ENCODE assay signal across 16 cellular contexts in genomic region chr11:2655320-2655719, GRCh38. TPM values are rescaled to one million over a fixed set of nuclear protein-coding genes. Genes with fewer than 3 reads are reported as not detected.
DNase-seq lines count a peak whose midpoint lies in the region; TF ChIP-seq lines count a peak whose summit lies in the region.
"Had no signal": no experiment of that assay in that cellular context is flagged by ENCODE, and none has a peak within 500 bp of the region (broad histone marks: within the 10 kb centered on the region; RNA-seq: fewer than 3 reads in every experiment).

No MANE protein-coding gene starts in this region.

- H3K9me3 Mint-ChIP-seq in dendritic cell treated with granulocyte-macrophage colony-stimulating factor and Interleukin-4, amounts not matched to agents 40 ng/mL and 50 ng/mL, for 4 days, result peaks cover 24% of the 10 kb centered on the region
- H3K9me3 Mint-ChIP-seq: CD4-positive, alpha-beta T cell had no signal

- peak; percentile 2 for DNase-seq in AG08396 (ENCODE audit: low spot score)
- DNase-seq in GM13977 (ENCODE audit: low spot score), result peak; percentile 3
- peak; percentile 49 for DNase-seq in mesenteric fat pad (ENCODE audit: low spot score)
- DNase-seq in G401 (ENCODE audit: low spot score), result no peak
- no peak for DNase-seq in GDM1 (lab: John Stamatoyannopoulos, UW)
- DNase-seq in NK-92 treated with Interleukin-12 subunit alpha and Interleukin-12 subunit beta, amount 100 ng/mL, for 24 hours (lab: John Stamatoyannopoulos, UW), result no peak
- DNase-seq: Caco-2; CD4-positive, alpha-beta T cell; DMS 273 treated with DMSO at 0.1 percent for 48 hours; DMS79 treated with DMSO at 0.1 percent for 48 hours; Kasumi-1; NCI-H1694; NCI-H2081; PC-3; Right ventricle myocardium superior had no signal

- TF ChIP-seq CTCF in GM13977 (IDR thresholded peaks at IDR 0.05; ENCODE audit: extremely low read depth, insufficient read depth, missing control alignments), result no peak

- H3K36me3 Mint-ChIP-seq in dendritic cell treated with granulocyte-macrophage colony-stimulating factor and Interleukin-4, amounts not matched to agents 40 ng/mL and 50 ng/mL, for 4 days (ENCODE audit: low read depth), result peaks cover 63% of the 10 kb centered on the region

- intact Hi-C loops in dendritic cell treated with granulocyte-macrophage colony-stimulating factor and Interleukin-4, amounts not matched to agents 40 ng/mL and 50 ng/mL, for 4 days (cut with micrococcal nuclease), result no loop called here

- in situ Hi-C loops in GM13977 (cut with MboI; ENCODE audit: low pct_unique_long_range_greater_than_20kb, low sequenced_read_pairs, unreplicated experiment), result no loop called here
- in situ Hi-C loops in G401 (cut with HindIII; ENCODE audit: low sequenced_read_pairs), result no loop called here

- peaks cover 41% of the 10 kb centered on the region for H3K4me1 Mint-ChIP-seq in dendritic cell treated with granulocyte-macrophage colony-stimulating factor and Interleukin-4, amounts not matched to agents 40 ng/mL and 50 ng/mL, for 4 days (ENCODE audit: low read depth)

- peaks cover 3% of the 10 kb centered on the region for H3K27me3 Mint-ChIP-seq in dendritic cell treated with granulocyte-macrophage colony-stimulating factor and Interleukin-4, amounts not matched to agents 40 ng/mL and 50 ng/mL, for 4 days
- H3K27me3 Mint-ChIP-seq: CD4-positive, alpha-beta T cell had no signal

- no peak overlapping the region for H3K4me3 Mint-ChIP-seq in dendritic cell treated with granulocyte-macrophage colony-stimulating factor and Interleukin-4, amounts not matched to agents 40 ng/mL and 50 ng/mL, for 4 days
- H3K4me3 Mint-ChIP-seq: CD4-positive, alpha-beta T cell had no signal

- peak overlapping the region; percentile 65 for H3K27ac Mint-ChIP-seq in dendritic cell treated with granulocyte-macrophage colony-stimulating factor and Interleukin-4, amounts not matched to agents 40 ng/mL and 50 ng/mL, for 4 days
- H3K27ac Mint-ChIP-seq: CD4-positive, alpha-beta T cell had no signal

RNA-seq across cellular contexts. Expression of gene KCNQ1OT1, which starts 44.5 kb away (rescaled TPM):
- 3.0 TPM for total RNA-seq in mesenteric fat pad
- total RNA-seq in G401 (2014; rRNA removed; shearing (Covaris generic)), result 0.49 and 0.75 TPM in 2 replicates

Comparison
In these comparisons a context has a peak if more than half of its experiments do, and no peak if none do; other contexts are left out.
1. DNase-seq: peak in AG08396 (single experiment), GM13977 (single experiment) and mesenteric fat pad (single experiment); none in G401 (single experiment), GDM1 (single experiment) and NK-92 treated with Interleukin-12 subunit alpha and Interleukin-12 subunit beta, amount 100 ng/mL, for 24 hours (single experiment).